9 cellular contexts compared by ENCODE assay signal in the genomic region with DNA sequence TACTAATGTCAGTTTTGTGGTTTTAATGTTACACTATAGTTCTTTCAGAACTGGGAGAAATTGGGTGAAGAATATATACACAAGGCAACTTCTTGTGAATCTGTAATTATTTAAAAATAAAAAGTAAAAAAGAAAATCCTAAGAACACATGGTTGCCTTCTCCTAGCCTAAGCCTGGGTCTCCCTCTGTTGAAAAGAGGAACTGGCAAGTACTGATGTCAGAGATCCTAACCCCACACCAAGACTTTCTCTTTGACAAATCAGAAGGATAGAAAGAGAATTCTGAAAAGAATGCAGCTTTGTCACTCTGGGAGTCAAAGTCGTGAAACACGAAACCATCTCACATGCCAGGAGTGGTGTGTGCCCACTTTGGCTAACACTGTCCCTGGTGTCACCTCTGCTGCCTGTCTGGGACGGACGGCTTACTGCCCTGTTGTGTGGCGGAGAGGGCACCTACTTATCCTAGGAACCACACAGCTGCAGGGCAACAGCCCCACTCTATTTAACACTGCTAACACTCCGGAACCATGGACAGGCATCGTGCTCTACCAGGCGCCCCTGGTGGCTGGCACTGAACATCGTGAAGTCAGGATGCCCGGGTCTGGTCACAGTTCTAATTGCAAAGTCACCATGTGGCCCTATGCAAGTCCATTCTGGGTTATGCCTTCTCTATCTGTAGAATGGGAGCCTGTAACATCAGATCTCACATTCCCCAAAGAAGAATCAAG.
DNase-seq lines count a peak whose midpoint lies in the region; ATAC-seq, FAIRE-seq and TF ChIP-seq lines count a peak whose summit lies in the region.
"Had no signal": no experiment of that assay in that cellular context is flagged by ENCODE, and none has a peak within 500 bp of the region (broad histone marks: within the 10 kb centered on the region; RNA-seq: fewer than 3 reads in every experiment).

No MANE protein-coding gene starts in this region.

- H3K27me3 Mint-ChIP-seq in GM23338 (ENCODE audit: insufficient read depth, low read depth, poor library complexity), result peaks cover 6% of the 10 kb centered on the region

- peaks cover 4% of the 10 kb centered on the region; the same call in 1 of the 2 replicates for H3K9me2 ChIP-seq in GM23338 (ENCODE audit: insufficient read depth)

- FAIRE-seq in RCC 7860 (lab: Jason Lieb, UNC), result no peak

- DNase-seq in A673 (ENCODE audit: low spot score) (no peak), GM23338 (ENCODE audit: low spot score) (peak; percentile 60), RWPE2 (ENCODE audit: low spot score) (no peak), heart right ventricle (no peak), RCC 7860 (ENCODE audit: low spot score) (no peak), NCI-H1436 (lab: John Stamatoyannopoulos, UW) (no peak)

- no peaks in the 10 kb centered on the region for H3K36me3 ChIP-seq in A673 (ENCODE audit: insufficient read depth, low read length, poor library complexity, severe bottlenecking)
- H3K36me3 ChIP-seq in GM23338 (ENCODE audit: insufficient read depth), result no peaks in the 10 kb centered on the region; the same call in 1 of the 2 replicates
- no peaks in the 10 kb centered on the region for H3K36me3 ChIP-seq in RWPE2 (ENCODE audit: low read depth)
- H3K36me3 ChIP-seq in heart right ventricle, result no peaks in the 10 kb centered on the region

- CTCF ChIA-PET in A673 (lab: Charles Lee), result no interaction called here

- H3K79me2 ChIP-seq in GM23338 (replicated peaks; ENCODE audit: insufficient read depth), result no peaks in the 10 kb centered on the region

- H3K9me3 ChIP-seq in A673 (ENCODE audit: low read depth, low read length, poor library complexity, severe bottlenecking) (no peaks in the 10 kb centered on the region), RWPE2 (ENCODE audit: severe bottlenecking) (no peaks in the 10 kb centered on the region), heart right ventricle (peaks cover 0 to 13% (median 0%) of the 10 kb centered on the region in 11 donors)

- WGBS in heart right ventricle, 2 donors, result 42 to 46% methylated on average over 10 of the region's 10 CpGs

- no peaks in the 10 kb centered on the region for H3K27me3 ChIP-seq in A673 (replicated peaks; ENCODE audit: insufficient read depth, low read depth, low read length, poor library complexity)
- H3K27me3 ChIP-seq in GM23338 (ENCODE audit: insufficient read depth), result no peaks in the 10 kb centered on the region
- no peaks in the 10 kb centered on the region for H3K27me3 ChIP-seq in RWPE2 (ENCODE audit: insufficient read depth, poor library complexity, severe bottlenecking)
- H3K27me3 ChIP-seq in heart right ventricle, result no peaks in the 10 kb centered on the region

- no peak overlapping the region for H3K4me3 ChIP-seq in A673 (ENCODE audit: low read depth, low read length, poor library complexity, severe bottlenecking)
- no peak overlapping the region for H3K4me3 ChIP-seq in GM23338
- no peak overlapping the region for H3K4me3 ChIP-seq in RWPE2 (ENCODE audit: severe bottlenecking)
- no peak overlapping the region for H3K4me3 ChIP-seq in heart right ventricle
- H3K4me3 ChIP-seq: skin epidermis had no signal

- H3K4me1 ChIP-seq in A673 (ENCODE audit: insufficient read depth, low read length, poor library complexity, severe bottlenecking) (no peaks in the 10 kb centered on the region), GM23338 (ENCODE audit: insufficient read depth) (no peaks in the 10 kb centered on the region), RWPE2 (ENCODE audit: insufficient read depth, poor library complexity, severe bottlenecking) (no peaks in the 10 kb centered on the region), heart right ventricle (peaks cover 0 to 27% (median 8%) of the 10 kb centered on the region in 9 donors)

- H2AFZ ChIP-seq in GM23338, result peak overlapping the region; percentile 48

- H3K4me3 Mint-ChIP-seq in GM23338, result no peak overlapping the region

- H3K27ac ChIP-seq in A673 (ENCODE audit: low read depth, low read length, poor library complexity, severe bottlenecking), result no peak overlapping the region
- H3K27ac ChIP-seq in GM23338 (ENCODE audit: low read depth), result no peak overlapping the region
- no peak overlapping the region for H3K27ac ChIP-seq in RWPE2 (ENCODE audit: poor library complexity, severe bottlenecking)
- no peak overlapping the region for H3K27ac ChIP-seq in heart right ventricle
- H3K27ac ChIP-seq: skin epidermis had no signal

- H3F3A ChIP-seq in GM23338 (replicated peaks; ENCODE audit: low read depth), result no peaks in the 10 kb centered on the region

- H3K4me2 ChIP-seq in GM23338, result no peak overlapping the region

- intact Hi-C loops in A673 (cut with micrococcal nuclease; ENCODE audit: unreplicated experiment), result no loop called here
- intact Hi-C loops in heart right ventricle (cut with DNase I), result loop anchor here in 1 of 10 donors (10.0 kb wide), 1 partner anchor 92 kb away; no protein-coding TSS in a partner anchor

- no peaks in the 10 kb centered on the region for H4K20me1 ChIP-seq in GM23338 (replicated peaks; ENCODE audit: insufficient read depth)

- H3K36me3 Mint-ChIP-seq in GM23338 (ENCODE audit: low read depth), result no peaks in the 10 kb centered on the region; the same call in 1 of the 3 replicates

- no TSS peak for BruUV-seq in A673 (replicated peaks; lab: Mats Ljungman, UMichigan)

- ATAC-seq in GM23338 (peak; percentile 95), RWPE2 (ENCODE audit: low read depth) (peak; percentile 54; the same call in 2 of the 3 replicates), heart right ventricle (peak in 6 of 8 donors; percentile 17 to 77 (median 58)), HG02642 (IDR thresholded peaks at IDR 0.05; ENCODE audit: poor library complexity, unreplicated experiment) (no peak), HG03354 (IDR thresholded peaks at IDR 0.05; ENCODE audit: poor library complexity, severe bottlenecking, unreplicated experiment) (no peak)

- peak; percentile 57 for TF ChIP-seq CTCF in A673 (conservative IDR thresholded peaks at IDR 0.05; ENCODE audit: low read depth, low read length)
- peak; percentile 48 to 66 for TF ChIP-seq CTCF in GM23338 (conservative IDR thresholded peaks at IDR 0.05; ENCODE audit: low read depth in 2 of 2)
- TF ChIP-seq CTCF in RWPE2 (IDR thresholded peaks at IDR 0.05; ENCODE audit: poor library complexity, severe bottlenecking), result peak; percentile 45
- TF ChIP-seq CTCF in heart right ventricle (IDR thresholded peaks at IDR 0.05), result peak in 7 of 9 donors; percentile 10 to 52 (median 41)

- POLR2A ChIA-PET in A673 (lab: Charles Lee; ENCODE audit: low non-redundant PET), result no interaction called here

- peaks cover 14% of the 10 kb centered on the region for H3K9me3 Mint-ChIP-seq in GM23338

- no peaks in the 10 kb centered on the region; the same call in 2 of the 3 replicates for H3K4me1 Mint-ChIP-seq in GM23338

- no peak overlapping the region for H3K27ac Mint-ChIP-seq in GM23338

TF ChIP-seq in GM23338, 12 proteins besides CTCF, POLR2A, EP300 and RAD21 (continues in another document):
- no peak for TF ChIP-seq ZNF331 (CRISPR knock-in tag; IDR thresholded peaks at IDR 0.05; ENCODE audit: low read depth)
- TF ChIP-seq ZNF114 (CRISPR knock-in tag; IDR thresholded peaks at IDR 0.05), result no peak
- TF ChIP-seq NANOG (IDR thresholded peaks at IDR 0.05; ENCODE audit: borderline replicate concordance), result no peak
- TF ChIP-seq, protein P1, sequence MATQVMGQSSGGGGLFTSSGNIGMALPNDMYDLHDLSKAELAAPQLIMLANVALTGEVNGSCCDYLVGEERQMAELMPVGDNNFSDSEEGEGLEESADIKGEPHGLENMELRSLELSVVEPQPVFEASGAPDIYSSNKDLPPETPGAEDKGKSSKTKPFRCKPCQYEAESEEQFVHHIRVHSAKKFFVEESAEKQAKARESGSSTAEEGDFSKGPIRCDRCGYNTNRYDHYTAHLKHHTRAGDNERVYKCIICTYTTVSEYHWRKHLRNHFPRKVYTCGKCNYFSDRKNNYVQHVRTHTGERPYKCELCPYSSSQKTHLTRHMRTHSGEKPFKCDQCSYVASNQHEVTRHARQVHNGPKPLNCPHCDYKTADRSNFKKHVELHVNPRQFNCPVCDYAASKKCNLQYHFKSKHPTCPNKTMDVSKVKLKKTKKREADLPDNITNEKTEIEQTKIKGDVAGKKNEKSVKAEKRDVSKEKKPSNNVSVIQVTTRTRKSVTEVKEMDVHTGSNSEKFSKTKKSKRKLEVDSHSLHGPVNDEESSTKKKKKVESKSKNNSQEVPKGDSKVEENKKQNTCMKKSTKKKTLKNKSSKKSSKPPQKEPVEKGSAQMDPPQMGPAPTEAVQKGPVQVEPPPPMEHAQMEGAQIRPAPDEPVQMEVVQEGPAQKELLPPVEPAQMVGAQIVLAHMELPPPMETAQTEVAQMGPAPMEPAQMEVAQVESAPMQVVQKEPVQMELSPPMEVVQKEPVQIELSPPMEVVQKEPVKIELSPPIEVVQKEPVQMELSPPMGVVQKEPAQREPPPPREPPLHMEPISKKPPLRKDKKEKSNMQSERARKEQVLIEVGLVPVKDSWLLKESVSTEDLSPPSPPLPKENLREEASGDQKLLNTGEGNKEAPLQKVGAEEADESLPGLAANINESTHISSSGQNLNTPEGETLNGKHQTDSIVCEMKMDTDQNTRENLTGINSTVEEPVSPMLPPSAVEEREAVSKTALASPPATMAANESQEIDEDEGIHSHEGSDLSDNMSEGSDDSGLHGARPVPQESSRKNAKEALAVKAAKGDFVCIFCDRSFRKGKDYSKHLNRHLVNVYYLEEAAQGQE (IDR thresholded peaks at IDR 0.05; ENCODE audit: unreplicated experiment), result no peak
- TF ChIP-seq EZH2 (IDR thresholded peaks at IDR 0.05; ENCODE audit: low read depth, unreplicated experiment), result no peak
- no peak for TF ChIP-seq JUNB (IDR thresholded peaks at IDR 0.05; ENCODE audit: unreplicated experiment)
- no peak for TF ChIP-seq EZH2phosphoT487 (IDR thresholded peaks at IDR 0.05; ENCODE audit: unreplicated experiment)
- TF ChIP-seq POLR2AphosphoS5 (IDR thresholded peaks at IDR 0.05; ENCODE audit: low read depth), result no peak
- no peak for TF ChIP-seq CREB1 (CRISPR knock-in tag; IDR thresholded peaks at IDR 0.05; ENCODE audit: low read depth)

Comparison
In these comparisons a context has a peak if more than half of its experiments do, and no peak if none do; other contexts are left out.
1. ATAC-seq: peak in GM23338 (single experiment), RWPE2 (single experiment) and heart right ventricle (6 of 8); none in HG02642 (single experiment) and HG03354 (single experiment).
2. Peak in every context shown above with its lines, with median percentiles within 50 percentile points of each other: CTCF ChIP-seq.